Comparison of ENCODE assay signal across 8 cellular contexts in the genomic region with DNA sequence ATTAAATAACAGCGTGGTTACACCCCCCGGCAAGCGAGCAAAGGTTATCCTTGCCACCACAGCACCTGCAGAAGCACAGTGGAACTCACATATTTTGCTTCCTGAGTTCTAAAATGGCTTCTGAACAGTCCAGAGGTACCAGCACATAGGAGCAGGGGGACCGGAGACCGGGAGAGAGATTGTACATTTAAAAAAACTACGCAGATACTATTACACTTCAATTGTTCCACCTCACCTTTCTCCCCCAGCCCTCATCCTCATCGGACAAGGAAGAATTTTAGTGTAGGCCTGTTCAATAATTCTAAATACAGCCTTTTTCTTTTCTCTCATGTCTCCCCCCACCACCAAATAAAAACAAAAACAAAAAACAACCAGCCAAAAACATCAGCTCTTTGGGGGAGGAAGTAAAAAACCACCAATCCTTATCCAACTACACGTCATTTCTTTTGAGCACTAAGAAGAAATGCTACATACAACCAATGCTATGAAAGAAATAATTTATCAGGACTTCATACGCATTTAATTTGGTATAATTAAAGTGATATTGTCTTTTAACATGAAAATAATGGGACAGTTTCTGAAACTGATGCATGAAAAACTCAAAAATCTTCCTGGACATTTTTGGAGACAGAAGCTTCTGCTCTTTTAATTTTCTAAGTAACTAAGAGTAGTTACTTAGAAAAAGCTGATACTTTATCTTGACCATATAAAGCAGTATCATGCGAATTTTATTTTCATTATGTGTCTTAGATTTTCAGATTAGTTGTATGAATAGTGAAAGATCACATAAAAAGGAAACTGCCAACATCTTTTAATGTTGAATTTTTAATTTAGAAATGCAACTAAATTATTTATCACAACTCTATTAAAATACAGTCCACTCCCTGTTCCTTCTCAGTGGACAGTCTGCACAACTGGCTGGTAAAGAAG. TPM values are rescaled to one million over a fixed set of nuclear protein-coding genes. Genes with fewer than 3 reads are reported as not detected.
A peak's percentile ranks its signal among the peaks of the same experiment; 100 is the strongest.
DNase-seq lines count a peak whose midpoint lies in the region; ATAC-seq and TF ChIP-seq lines count a peak whose summit lies in the region.

No MANE protein-coding gene starts in this region.

- peaks cover 91% of the 10 kb centered on the region for H3K27me3 Mint-ChIP-seq in progenitor cell of endocrine pancreas

- peak overlapping the region; percentile 71 for H3K4me3 ChIP-seq in fibroblast of mammary gland (ENCODE audit: control insufficient read depth, low read depth, low read length)

- no peaks in the 10 kb centered on the region for H3K4me1 Mint-ChIP-seq in progenitor cell of endocrine pancreas (ENCODE audit: low read depth)

- peak; percentile 90 for DNase-seq in DMS79 treated with DMSO at 0.1 percent for 48 hours (lab: John Stamatoyannopoulos, UW)
- peak; percentile 30 for DNase-seq in LoVo (ENCODE audit: low spot score)
- DNase-seq in T-helper 22 cell (ENCODE audit: low read depth): peak; percentile 4
- no peak for DNase-seq in fibroblast of mammary gland (ENCODE audit: low read depth)
- no peak for DNase-seq in progenitor cell of endocrine pancreas (ENCODE audit: low spot score, unreplicated experiment)
- DNase-seq in hippocampal formation (lab: John Stamatoyannopoulos, UW): no peak

- H3K36me3 Mint-ChIP-seq in progenitor cell of endocrine pancreas (ENCODE audit: insufficient read depth): no peaks in the 10 kb centered on the region

- peak overlapping the region; percentile 41 for H3K4me3 Mint-ChIP-seq in progenitor cell of endocrine pancreas (ENCODE audit: low read depth)

- ATAC-seq in GM21717 (IDR thresholded peaks at IDR 0.05; ENCODE audit: unreplicated experiment): no peak
- no peak for ATAC-seq in HG03108 (IDR thresholded peaks at IDR 0.05; ENCODE audit: unreplicated experiment)

- no peak overlapping the region for H3K27ac Mint-ChIP-seq in progenitor cell of endocrine pancreas

- no peaks in the 10 kb centered on the region for H3K9me3 Mint-ChIP-seq in progenitor cell of endocrine pancreas (ENCODE audit: low read depth)

- no peak for TF ChIP-seq CTCF in fibroblast of mammary gland (conservative IDR thresholded peaks at IDR 0.05; ENCODE audit: control insufficient read depth, insufficient read depth, low read depth, low read length)
- no peak for TF ChIP-seq CTCF in progenitor cell of endocrine pancreas (IDR thresholded peaks at IDR 0.05; ENCODE audit: unreplicated experiment)

RNA-seq across cellular contexts. Expression of a gene that starts 9.1 kb away (rescaled TPM):
- total RNA-seq in progenitor cell of endocrine pancreas: 0.26 and 0.33 TPM in 2 replicates

RNA-seq across cellular contexts. Expression of a gene that starts 19.1 kb away (rescaled TPM):
- 49.0 and 55.4 TPM in 2 replicates for total RNA-seq in progenitor cell of endocrine pancreas

Comparison
In these comparisons a context has a peak if more than half of its experiments do, and no peak if none do; other contexts are left out.
1. DNase-seq: peak in DMS79 treated with DMSO at 0.1 percent for 48 hours (single experiment), LoVo (single experiment) and T-helper 22 cell (single experiment); none in fibroblast of mammary gland (single experiment), progenitor cell of endocrine pancreas (single experiment) and hippocampal formation (0 of 2).